ENCODE assay signal across 14 cellular contexts in the genomic region with DNA sequence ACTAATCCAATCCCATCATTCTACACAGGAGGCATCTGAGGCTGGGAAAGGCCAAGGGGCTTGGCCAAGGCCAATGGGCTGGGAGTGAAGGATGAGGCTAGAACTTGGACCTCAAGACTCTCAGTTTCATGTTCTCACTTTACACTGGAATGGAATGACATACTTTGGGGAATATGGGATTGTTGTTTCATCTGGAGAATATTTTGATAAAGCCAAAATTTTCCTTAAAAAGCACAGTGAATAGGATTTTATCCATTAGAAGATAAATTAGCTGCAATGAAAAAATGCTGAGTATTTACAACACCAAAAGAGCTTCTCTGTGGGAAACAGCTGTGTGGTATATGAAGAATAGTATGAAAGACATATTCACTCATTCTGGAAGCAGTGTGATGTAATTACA.
"Had no signal": no experiment of that assay in that cellular context is flagged by ENCODE, and none has a peak within 500 bp of the region (broad histone marks: within the 10 kb centered on the region; RNA-seq: fewer than 3 reads in every experiment).

No MANE protein-coding gene starts in this region.

- H3K9me3 ChIP-seq: tibial artery had no signal

- DNase-seq: activated CD4-positive, alpha-beta T cell treated with anti-CD3 and anti-CD28 coated beads for 1 hour; activated CD4-positive, alpha-beta T cell treated with anti-CD3 and anti-CD28 coated beads, Interleukin-2, amount 50 U/mL, for 1 hour; activated CD8-positive, alpha-beta T cell treated with anti-CD3 and anti-CD28 coated beads, Interleukin-2, amount 10 ng/mL, durations not matched to agents 7 days and 5 days; activated gamma-delta T cell; activated naive CD4-positive, alpha-beta T cell treated with anti-CD3 and anti-CD28 coated beads, Interleukin-2, amount 50 U/mL, for 16 hours; activated naive CD8-positive, alpha-beta T cell treated with anti-CD3 and anti-CD28 coated beads, Interleukin-2, amount 50 U/mL, for 24 hours; caudate nucleus; effector CD4-positive, alpha-beta T cell; midbrain; retina; stimulated activated CD4-positive, alpha-beta T cell treated with anti-CD3 and anti-CD28 coated beads, Interleukin-1b, Interleukin-23, amount 100 ng/mL, for 48 hours; T-cell; tibial artery had no signal

- H3K27me3 ChIP-seq: tibial artery had no signal

- H3K36me3 ChIP-seq: tibial artery had no signal

- H3K27ac ChIP-seq: tibial artery had no signal

- ATAC-seq: activated CD8-positive, alpha-beta T cell treated with anti-CD3 and anti-CD28 coated beads, Interleukin-2, amount 10 ng/mL, durations not matched to agents 7 days and 5 days; activated naive CD8-positive, alpha-beta T cell treated with anti-CD3 and anti-CD28 coated beads, Interleukin-2, amount 50 U/mL, for 24 hours; natural killer cell treated with Interleukin-12 subunit alpha and Interleukin-12 subunit beta and Interleukin-15 and Interleukin-18, amount 100 ng/mL, for 72 hours; T-cell had no signal

- H3K4me3 ChIP-seq: tibial artery had no signal

- H3K4me1 ChIP-seq: tibial artery had no signal
